15 cellular contexts compared by ENCODE assay signal in genomic region chr14:77582511-77582910, GRCh38. TPM values are rescaled to one million over a fixed set of nuclear protein-coding genes. Genes with fewer than 3 reads are reported as not detected.
DNase-seq lines count a peak whose midpoint lies in the region; FAIRE-seq and TF ChIP-seq lines count a peak whose summit lies in the region.
"Had no signal": no experiment of that assay in that cellular context is flagged by ENCODE, and none has a peak within 500 bp of the region (broad histone marks: within the 10 kb centered on the region; RNA-seq: fewer than 3 reads in every experiment).

No MANE protein-coding gene starts in this region.

- peak overlapping the region; percentile 51 for H3K4me2 ChIP-seq in endothelial cell of umbilical vein (ENCODE audit: insufficient read depth, low read length)

- DNase-seq in CD4-positive, alpha-beta memory T cell, result no peak
- DNase-seq in NCI-H69 (lab: John Stamatoyannopoulos, UW) (peak; percentile 22), endothelial cell of umbilical vein (ENCODE audit: low read depth, low spot score) (peak; percentile 81), nephron progenitor cell (no peak), NCI-H2196 treated with DMSO at 0.1 percent for 48 hours (lab: John Stamatoyannopoulos, UW; ENCODE audit: unreplicated experiment) (no peak), UCSD-AML1 (lab: John Stamatoyannopoulos, UW; ENCODE audit: unreplicated experiment) (no peak), mucosa of gallbladder (ENCODE audit: low spot score) (no peak)
- DNase-seq in activated effector memory CD4-positive, alpha-beta T cell treated with anti-CD3 and anti-CD28 coated beads, Interleukin-2, amount 50 U/mL, for 16 hours, result no peak
- DNase-seq: activated CD4-positive, alpha-beta T cell treated with anti-CD3 and anti-CD28 coated beads, Interleukin-2, amount 50 U/mL, for 48 hours; activated T-cell treated with anti-CD3 and anti-CD28 coated beads, Interleukin-2, amount 50 U/mL, for 72 hours; amygdala; NCI-H1092; NCI-H2171 treated with DMSO at 0.1 percent for 48 hours; SHP77; stimulated activated CD4-positive, alpha-beta T cell treated with anti-CD3 and anti-CD28 coated beads, Interleukin-15, amount 100 ng/mL, for 24 hours had no signal

- no peak overlapping the region for H3K4me3 Mint-ChIP-seq in CD4-positive, alpha-beta memory T cell
- H3K4me3 Mint-ChIP-seq in nephron progenitor cell, result no peak overlapping the region
- H3K4me3 Mint-ChIP-seq: activated T-cell treated with anti-CD3 and anti-CD28 coated beads, Interleukin-2, amount 50 U/mL, for 72 hours had no signal

- no peaks in the 10 kb centered on the region for H4K20me1 ChIP-seq in endothelial cell of umbilical vein (replicated peaks; ENCODE audit: control insufficient read depth, extremely low read depth, insufficient read depth, low read length)

- dilution Hi-C loops in endothelial cell of umbilical vein (cut with MboI; ENCODE audit: extremely low pct_ligation_motif_present, low sequenced_read_pairs), result no loop called here

- H3K36me3 Mint-ChIP-seq in CD4-positive, alpha-beta memory T cell, result peaks cover 6 to 10% of the 10 kb centered on the region in 2 donors
- peaks cover 23% of the 10 kb centered on the region for H3K36me3 Mint-ChIP-seq in nephron progenitor cell (ENCODE audit: low read depth)

- TF ChIP-seq CTCF in endothelial cell of umbilical vein (IDR thresholded peaks at IDR 0.05; ENCODE audit: extremely low read depth in 1 of 2, insufficient read depth in 1 of 2, low read depth in 1 of 2, low read length in 2 of 2) (no peak), nephron progenitor cell (IDR thresholded peaks at IDR 0.05) (no peak)

- H3K9me3 Mint-ChIP-seq in CD4-positive, alpha-beta memory T cell, result no peaks in the 10 kb centered on the region
- H3K9me3 Mint-ChIP-seq in nephron progenitor cell, result no peaks in the 10 kb centered on the region
- H3K9me3 Mint-ChIP-seq: activated T-cell treated with anti-CD3 and anti-CD28 coated beads, Interleukin-2, amount 50 U/mL, for 72 hours had no signal

- CTCF ChIA-PET in CD4-positive, alpha-beta memory T cell (lab: Charles Lee; ENCODE audit: partially characterized antibody), result no interaction called here
- CTCF ChIA-PET in endothelial cell of umbilical vein (lab: Charles Lee), result interaction anchor here (0.8 to 1.7 kb wide), 6 partner anchors 9 to 30 kb away, joined by 3 to 8 read pairs (median 4); no protein-coding TSS in a partner anchor

- H2AFZ ChIP-seq in endothelial cell of umbilical vein (ENCODE audit: low read depth, low read length), result no peak overlapping the region

- peaks cover 3% of the 10 kb centered on the region for H3K36me3 ChIP-seq in CD4-positive, alpha-beta memory T cell (ENCODE audit: insufficient read depth, low read length)
- H3K36me3 ChIP-seq in endothelial cell of umbilical vein (ENCODE audit: control insufficient read depth in 2 of 2, extremely low read depth in 1 of 2, insufficient read depth in 2 of 2, low read length in 2 of 2), result no peaks in the 10 kb centered on the region

- POLR2A ChIA-PET in CD4-positive, alpha-beta memory T cell (lab: Charles Lee; ENCODE audit: partially characterized antibody), result interaction anchor here (1.2 kb wide), 1 partner anchor 24 kb away, joined by 3 read pairs; no protein-coding TSS in a partner anchor
- POLR2A ChIA-PET in endothelial cell of umbilical vein (lab: Charles Lee), result interaction anchor here (1.3 kb wide), 1 partner anchor 26 kb away, joined by 7 read pairs; no protein-coding TSS in a partner anchor

- no peak for TF ChIP-seq POLR2A in endothelial cell of umbilical vein (IDR thresholded peaks at IDR 0.05; ENCODE audit: low read depth, low read length)

- peak overlapping the region in 4 of 7 donors; percentile 74 to 90 (median 77) for H3K27ac Mint-ChIP-seq in CD4-positive, alpha-beta memory T cell
- peak overlapping the region; percentile 29 for H3K27ac Mint-ChIP-seq in nephron progenitor cell
- H3K27ac Mint-ChIP-seq: activated T-cell treated with anti-CD3 and anti-CD28 coated beads, Interleukin-2, amount 50 U/mL, for 72 hours had no signal

- H3K27ac ChIP-seq in CD4-positive, alpha-beta memory T cell (ENCODE audit: low read depth, low read length), result no peak overlapping the region
- peak overlapping the region; percentile 42 for H3K27ac ChIP-seq in endothelial cell of umbilical vein (ENCODE audit: insufficient read depth, low read depth, low read length)

- intact Hi-C loops in CD4-positive, alpha-beta memory T cell (cut with micrococcal nuclease), result no loop called here
- intact Hi-C loops in endothelial cell of umbilical vein (cut with micrococcal nuclease), result loop anchor here (1.0 kb wide), 1 partner anchor 34 kb away; the partner anchor contains the start of gene SPTLC2

- H3K9me1 ChIP-seq in endothelial cell of umbilical vein (replicated peaks; ENCODE audit: control insufficient read depth, extremely low read depth, insufficient read depth, low read length), result no peaks in the 10 kb centered on the region

- H3K9ac ChIP-seq in endothelial cell of umbilical vein (replicated peaks; ENCODE audit: extremely low read depth, insufficient read depth, low read length), result peak overlapping the region; percentile 0

- no peaks in the 10 kb centered on the region for H3K27me3 ChIP-seq in CD4-positive, alpha-beta memory T cell (ENCODE audit: insufficient read depth, low read length)
- no peaks in the 10 kb centered on the region for H3K27me3 ChIP-seq in endothelial cell of umbilical vein (ENCODE audit: control insufficient read depth in 2 of 2, insufficient read depth in 2 of 2, low read length in 2 of 2)

- peaks cover 75% of the 10 kb centered on the region for H3K79me2 ChIP-seq in endothelial cell of umbilical vein (ENCODE audit: control insufficient read depth, insufficient read depth, low read length)

- BruUV-seq in endothelial cell of umbilical vein (replicated peaks; lab: Mats Ljungman, UMichigan), result no TSS peak

- no peaks in the 10 kb centered on the region for H3K9me3 ChIP-seq in CD4-positive, alpha-beta memory T cell (ENCODE audit: control insufficient read depth in 1 of 2, low read length in 2 of 2)
- H3K9me3 ChIP-seq in endothelial cell of umbilical vein (replicated peaks; ENCODE audit: control insufficient read depth, insufficient read depth, low read length), result no peaks in the 10 kb centered on the region

- peak; percentile 78 for FAIRE-seq in endothelial cell of umbilical vein (lab: Jason Lieb, UNC)

- H3K4me1 ChIP-seq in CD4-positive, alpha-beta memory T cell (ENCODE audit: insufficient read depth, low read length), result peaks cover 20% of the 10 kb centered on the region
- peaks cover 34% of the 10 kb centered on the region for H3K4me1 ChIP-seq in endothelial cell of umbilical vein (ENCODE audit: control insufficient read depth, extremely low read depth, insufficient read depth, low read length)

- no peak overlapping the region for H3K4me3 ChIP-seq in CD4-positive, alpha-beta memory T cell (ENCODE audit: low read length in 2 of 2)
- H3K4me3 ChIP-seq in endothelial cell of umbilical vein (replicated peaks in 1 of 3; ENCODE audit: insufficient read depth in 1 of 3, low read depth in 1 of 3, low read length in 3 of 3), result no peak overlapping the region

- H3K27me3 Mint-ChIP-seq in CD4-positive, alpha-beta memory T cell, result no peaks in the 10 kb centered on the region
- peaks cover 3% of the 10 kb centered on the region for H3K27me3 Mint-ChIP-seq in nephron progenitor cell (ENCODE audit: low read depth, poor library complexity)

- H3K4me1 Mint-ChIP-seq in CD4-positive, alpha-beta memory T cell, result peaks cover 22 to 46% (median 38%) of the 10 kb centered on the region in 4 donors
- H3K4me1 Mint-ChIP-seq in nephron progenitor cell, result peaks cover 21% of the 10 kb centered on the region

TF ChIP-seq in endothelial cell of umbilical vein, 7 proteins besides CTCF, POLR2A, EP300 and RAD21:
- TF ChIP-seq POLR2AphosphoS5 (IDR thresholded peaks at IDR 0.05; ENCODE audit: insufficient read depth, low read depth, low read length), result no peak
- no peak for TF ChIP-seq MYC (IDR thresholded peaks at IDR 0.05; ENCODE audit: low read depth, low read length)

RNA-seq across cellular contexts. Expression of gene SPTLC2, which starts 33.9 kb away (rescaled TPM):
- total RNA-seq in CD4-positive, alpha-beta memory T cell, result 10 to 100 TPM; 25.9 to 31.3 TPM
- polyA plus RNA-seq in CD4-positive, alpha-beta memory T cell, result 10 to 100 TPM; 11.2 to 23.7 TPM
- total RNA-seq in endothelial cell of umbilical vein (57.2 and 71.3 TPM in 2 replicates), mucosa of gallbladder (44.2 TPM)
- polyA plus RNA-seq in endothelial cell of umbilical vein, result 13.3 and 19.1 TPM in 2 replicates
- 21.1 and 24.2 TPM in 2 replicates for polyA plus RNA-seq in endothelial cell of umbilical vein (2011; cell fraction: cytosol; rRNA removed)
- 20.1 and 28.5 TPM in 2 replicates for polyA plus RNA-seq in endothelial cell of umbilical vein (2011; cell fraction: nucleus; rRNA removed)
- 25.9 and 32.7 TPM in 2 replicates for polyA plus RNA-seq in endothelial cell of umbilical vein (2012)
- polyA minus RNA-seq in endothelial cell of umbilical vein, result 57.7 and 96.5 TPM in 2 replicates
- polyA minus RNA-seq in endothelial cell of umbilical vein (2011; cell fraction: cytosol; rRNA and poly(A)+ RNA removed), result 11.7 TPM
- polyA minus RNA-seq in endothelial cell of umbilical vein (2011; cell fraction: nucleus; rRNA and poly(A)+ RNA removed), result 24.8 and 35.8 TPM in 2 replicates

Comparison
In these comparisons a context has a peak if more than half of its experiments do, and no peak if none do; other contexts are left out.
1. DNase-seq: peak in NCI-H69 (single experiment) and endothelial cell of umbilical vein (single experiment); none in CD4-positive, alpha-beta memory T cell (0 of 5), nephron progenitor cell (single experiment), NCI-H2196 treated with DMSO at 0.1 percent for 48 hours (single experiment), UCSD-AML1 (single experiment), activated effector memory CD4-positive, alpha-beta T cell treated with anti-CD3 and anti-CD28 coated beads, Interleukin-2, amount 50 U/mL, for 16 hours (single experiment) and mucosa of gallbladder (single experiment).